In genomic region chr1:201593200-201593828, GRCh38 we compare ENCODE assay signal across 9 cellular contexts. TPM values are rescaled to one million over a fixed set of nuclear protein-coding genes. Genes with fewer than 3 reads are reported as not detected.
DNase-seq lines count a peak whose midpoint lies in the region; ATAC-seq and TF ChIP-seq lines count a peak whose summit lies in the region.
"Had no signal": no experiment of that assay in that cellular context is flagged by ENCODE, and none has a peak within 500 bp of the region (broad histone marks: within the 10 kb centered on the region; RNA-seq: fewer than 3 reads in every experiment).

No MANE protein-coding gene starts in this region.

- no peak overlapping the region for H3K27ac ChIP-seq in thoracic aorta

- H3K4me1 ChIP-seq in thoracic aorta (ENCODE audit: control insufficient read depth in 1 of 2, low read depth in 2 of 2): peaks cover 8 to 18% of the 10 kb centered on the region in 2 donors

- no peak overlapping the region for H3K4me3 ChIP-seq in thoracic aorta

- ATAC-seq in left cardiac atrium (peak; percentile 82 to 85), thoracic aorta (ENCODE audit: insufficient number of reproducible peaks, low FRiP score, low read depth) (peak; percentile 59), GM21737 (IDR thresholded peaks at IDR 0.05; ENCODE audit: unreplicated experiment) (no peak), GM18498 (IDR thresholded peaks at IDR 0.05; ENCODE audit: unreplicated experiment) (no peak)

- no peaks in the 10 kb centered on the region for H3K9me3 ChIP-seq in thoracic aorta

- intact Hi-C loops in left cardiac atrium (cut with DNase I): no loop called here

- peak; percentile 58 for DNase-seq in HS-5 (ENCODE audit: low read depth)
- DNase-seq in T1000 (lab: John Stamatoyannopoulos, UW): peak; percentile 79
- DNase-seq in left cardiac atrium: peak; percentile 45
- DNase-seq in thoracic aorta (ENCODE audit: low spot score): no peak
- no peak for DNase-seq in putamen (ENCODE audit: low spot score)
- no peak for DNase-seq in activated CD8-positive, alpha-beta memory T cell treated with anti-CD3 and anti-CD28 coated beads for 24 hours
- DNase-seq: stimulated activated CD4-positive, alpha-beta T cell treated with anti-CD3 and anti-CD28 coated beads, Interleukin-2, amount 100 ng/mL, for 48 hours had no signal

- no peaks in the 10 kb centered on the region for H3K27me3 ChIP-seq in thoracic aorta (replicated peaks; ENCODE audit: insufficient read depth)

- TF ChIP-seq CTCF in thoracic aorta (IDR thresholded peaks at IDR 0.05): no peak

- H3K36me3 ChIP-seq in thoracic aorta: peaks cover 3% of the 10 kb centered on the region

RNA-seq across cellular contexts. Expression of gene NAV1, which starts 54.4 kb away (rescaled TPM):
- total RNA-seq in left cardiac atrium: 10 to 100 TPM; 20.7 to 34.8 TPM
- 100 to 1,000 TPM; 126 to 255 TPM for total RNA-seq in thoracic aorta

Comparison
In these comparisons a context has a peak if more than half of its experiments do, and no peak if none do; other contexts are left out.
1. DNase-seq: peak in HS-5 (single experiment), T1000 (single experiment) and left cardiac atrium (single experiment); none in thoracic aorta (single experiment), putamen (single experiment) and activated CD8-positive, alpha-beta memory T cell treated with anti-CD3 and anti-CD28 coated beads for 24 hours (single experiment).
2. ATAC-seq: peak in left cardiac atrium (2 of 2) and thoracic aorta (single experiment); none in GM21737 (single experiment) and GM18498 (single experiment).